ENCODE assay signal across 1 cellular context in genomic region chr12:132427999-132428871, GRCh38.
TF ChIP-seq lines count a peak whose summit lies in the region.

No MANE protein-coding gene starts in this region.

TF ChIP-seq in K562, 482 proteins besides CTCF, POLR2A, EP300 and RAD21 (continued from another document):
- TF ChIP-seq ZNF318 (IDR thresholded peaks at IDR 0.05; ENCODE audit: borderline replicate concordance in 1 of 2, low read depth in 1 of 2) = no peak
- TF ChIP-seq NBN (IDR thresholded peaks at IDR 0.05; ENCODE audit: low read depth) = no peak
- peak; percentile 39 to 61; a peak in 2 of 4 replicates for TF ChIP-seq NRF1 (conservative IDR thresholded peaks at IDR 0.05 in 1 of 2, IDR thresholded peaks at IDR 0.05 in 1 of 2)
TF ChIP-seq in K562: peak in this region for 3.
